Comparison of ENCODE assay signal across 16 cellular contexts in the genomic region with DNA sequence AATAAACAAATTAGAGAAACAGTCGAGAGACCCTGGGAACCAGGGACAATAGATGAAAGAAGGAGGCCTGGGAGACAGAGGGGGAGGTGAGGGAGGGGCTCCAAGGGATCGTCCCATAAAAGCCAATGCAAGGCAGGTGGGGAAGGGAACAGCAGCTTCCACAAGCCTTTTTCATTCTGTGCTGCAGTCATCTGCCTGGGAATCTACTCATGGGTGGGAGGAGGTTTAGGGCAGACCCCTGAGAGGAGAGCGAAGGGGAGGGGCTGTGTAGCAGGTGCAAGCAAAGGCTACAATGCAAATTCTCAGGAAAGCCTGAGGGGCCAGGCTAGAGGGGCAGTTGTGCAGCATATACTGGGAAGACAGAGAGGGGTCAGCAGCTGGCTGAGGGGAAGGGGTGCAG.
DNase-seq lines count a peak whose midpoint lies in the region; ATAC-seq and TF ChIP-seq lines count a peak whose summit lies in the region.
"Had no signal": no experiment of that assay in that cellular context is flagged by ENCODE, and none has a peak within 500 bp of the region (broad histone marks: within the 10 kb centered on the region; RNA-seq: fewer than 3 reads in every experiment).

No MANE protein-coding gene starts in this region.

- H3K27me3 Mint-ChIP-seq in progenitor cell of endocrine pancreas: no peaks in the 10 kb centered on the region
- H3K27me3 Mint-ChIP-seq: CD4-positive, CD25-positive, alpha-beta regulatory T cell had no signal

- no peak for ATAC-seq in GM19452 (IDR thresholded peaks at IDR 0.05; ENCODE audit: unreplicated experiment)

- DNase-seq in OCI-LY7 (ENCODE audit: low spot score): no peak
- DNase-seq in iPS-NIHi7 (ENCODE audit: extremely low spot score): peak; percentile 26
- no peak for DNase-seq in progenitor cell of endocrine pancreas (ENCODE audit: low spot score, unreplicated experiment)
- DNase-seq in SHP77 (lab: John Stamatoyannopoulos, UW): no peak
- no peak for DNase-seq in A172 (ENCODE audit: low spot score)
- DNase-seq: ACHN; CD4-positive, CD25-positive, alpha-beta regulatory T cell; DMS79; GDM1; MG63; NCI-H1105 treated with DMSO at 0.1 percent for 48 hours; NCI-H187; NCI-H774; SHP77 treated with DMSO at 0.1 percent for 48 hours had no signal

- peak overlapping the region; percentile 77 for H3K27ac Mint-ChIP-seq in progenitor cell of endocrine pancreas
- H3K27ac Mint-ChIP-seq: CD4-positive, CD25-positive, alpha-beta regulatory T cell had no signal

- H3K4me3 Mint-ChIP-seq in progenitor cell of endocrine pancreas (ENCODE audit: low read depth): no peak overlapping the region
- H3K4me3 Mint-ChIP-seq: CD4-positive, CD25-positive, alpha-beta regulatory T cell had no signal

- no peaks in the 10 kb centered on the region for H3K9me3 Mint-ChIP-seq in progenitor cell of endocrine pancreas (ENCODE audit: low read depth)

- H3K4me3 ChIP-seq in HEK293 (ENCODE audit: low read depth, low read length) (no peak overlapping the region), OCI-LY7 (ENCODE audit: low read depth, low read length, poor library complexity, severe bottlenecking) (no peak overlapping the region)
- H3K4me3 ChIP-seq: MG63 had no signal

- H3K4me1 Mint-ChIP-seq in progenitor cell of endocrine pancreas (ENCODE audit: low read depth): peaks cover 11% of the 10 kb centered on the region

- H3K79me2 ChIP-seq in OCI-LY7 (ENCODE audit: insufficient read depth, low read depth, low read length): no peaks in the 10 kb centered on the region

- H3K9me3 ChIP-seq in HEK293 (ENCODE audit: control insufficient read depth, insufficient read depth, low read depth, low read length) (no peaks in the 10 kb centered on the region), OCI-LY7 (ENCODE audit: low read length) (no peaks in the 10 kb centered on the region)
- H3K9me3 ChIP-seq: MG63 had no signal

- no peaks in the 10 kb centered on the region for H4K20me1 ChIP-seq in OCI-LY7 (ENCODE audit: insufficient read depth, low read length)

- BruUV-seq in OCI-LY7 (replicated peaks; lab: Mats Ljungman, UMichigan): no TSS peak

- TF ChIP-seq CTCF in HEK293 (tag by site-specific recombination; IDR thresholded peaks at IDR 0.05) (no peak), OCI-LY7 (conservative IDR thresholded peaks at IDR 0.05; ENCODE audit: low read length) (no peak), progenitor cell of endocrine pancreas (IDR thresholded peaks at IDR 0.05; ENCODE audit: unreplicated experiment) (no peak)

- POLR2A ChIA-PET in HEK293 (lab: Yijun Ruan, JAX): no interaction called here
- POLR2A ChIA-PET in OCI-LY7 (lab: Charles Lee): no interaction called here

- H3K36me3 ChIP-seq in HEK293 (ENCODE audit: control insufficient read depth in 2 of 2, insufficient read depth in 1 of 2, low read length in 2 of 2) (no peaks in the 10 kb centered on the region), OCI-LY7 (ENCODE audit: insufficient read depth, low read length) (no peaks in the 10 kb centered on the region)
- H3K36me3 ChIP-seq: MG63 had no signal

- H2AFZ ChIP-seq in OCI-LY7 (ENCODE audit: low read length): no peak overlapping the region

- H3K4me1 ChIP-seq in HEK293 (ENCODE audit: control insufficient read depth, insufficient read depth, low read length) (no peaks in the 10 kb centered on the region), OCI-LY7 (ENCODE audit: insufficient read depth, low read length, poor library complexity, severe bottlenecking) (peaks cover 33% of the 10 kb centered on the region)

- no peaks in the 10 kb centered on the region for H3K9me2 ChIP-seq in OCI-LY7 (ENCODE audit: insufficient read depth, low read length)

- H3K4me2 ChIP-seq in OCI-LY7 (ENCODE audit: low read length): peak overlapping the region; percentile 44

- no peaks in the 10 kb centered on the region for H3K36me3 Mint-ChIP-seq in progenitor cell of endocrine pancreas (ENCODE audit: insufficient read depth)
- H3K36me3 Mint-ChIP-seq: CD4-positive, CD25-positive, alpha-beta regulatory T cell had no signal

- intact Hi-C loops in OCI-LY7 (cut with micrococcal nuclease; ENCODE audit: unreplicated experiment): no loop called here

- H3K27ac ChIP-seq in HEK293 (ENCODE audit: extremely low read depth, low read depth, low read length): no peak overlapping the region
- H3K27ac ChIP-seq in OCI-LY7 (ENCODE audit: low read depth, low read length, poor library complexity, severe bottlenecking): no peak overlapping the region

- CTCF ChIA-PET in HEK293 (lab: Yijun Ruan, JAX) (no interaction called here), OCI-LY7 (lab: Charles Lee; ENCODE audit: unreplicated experiment) (no interaction called here)

TF ChIP-seq in HEK293, 187 proteins besides CTCF, POLR2A, EP300 and RAD21:
- TF ChIP-seq ZNF174 (tag by site-specific recombination; IDR thresholded peaks at IDR 0.05): no peak
- 0 out of 2 replicates have a peak, but pooled peaks have one; percentile 16 for TF ChIP-seq ZBTB48 (tag by site-specific recombination; IDR thresholded peaks at IDR 0.05)
